Comparison of ENCODE assay signal across 8 cellular contexts in the genomic region with DNA sequence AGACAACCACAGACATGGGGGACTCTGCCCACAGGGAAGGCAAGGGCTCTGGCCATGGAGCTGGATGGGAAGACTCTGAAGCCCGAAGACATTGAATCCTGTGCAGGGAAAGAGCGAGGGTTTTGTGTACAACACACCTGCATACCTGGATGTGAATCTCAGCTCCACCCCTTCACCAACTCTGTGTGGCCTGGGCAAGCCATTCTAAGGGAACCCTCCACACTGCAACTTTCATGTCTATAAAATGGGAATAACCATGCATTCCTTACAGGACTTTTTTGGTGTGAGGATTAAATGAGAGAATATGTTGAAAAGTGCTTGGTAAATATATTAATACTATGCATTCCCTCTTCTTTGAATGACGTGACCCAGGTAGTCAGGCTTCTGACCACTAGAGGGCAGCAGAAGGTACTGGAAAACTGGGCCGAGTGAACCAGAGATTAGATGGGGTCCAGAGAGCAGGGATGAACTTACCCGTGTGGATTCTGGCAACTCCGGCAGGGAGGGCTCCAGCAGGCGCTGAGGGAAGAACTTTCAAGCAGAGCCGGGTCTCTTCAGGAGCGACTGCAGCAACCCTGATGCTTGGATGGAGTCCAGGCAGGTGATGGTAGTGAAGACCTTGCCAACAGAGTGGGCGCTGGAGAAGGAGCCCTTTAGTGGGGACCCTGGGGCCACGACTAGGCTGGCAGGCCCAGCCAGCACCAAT. TPM values are rescaled to one million over a fixed set of nuclear protein-coding genes. Genes with fewer than 3 reads are reported as not detected.
DNase-seq lines count a peak whose midpoint lies in the region; ATAC-seq and TF ChIP-seq lines count a peak whose summit lies in the region.

No MANE protein-coding gene starts in this region.

- no peaks in the 10 kb centered on the region for H3K36me3 ChIP-seq in mucosa of descending colon (ENCODE audit: low read depth)

- peak overlapping the region; percentile 9 for H3K4me3 ChIP-seq in mucosa of descending colon

- no peaks in the 10 kb centered on the region for H3K9me3 ChIP-seq in mucosa of descending colon

- TF ChIP-seq CTCF in GM12873 (IDR thresholded peaks at IDR 0.05; ENCODE audit: insufficient read depth, low read depth, low read length, missing control alignments) (peak; percentile 84), mucosa of descending colon (IDR thresholded peaks at IDR 0.05) (peak; percentile 65)

- H3K4me1 ChIP-seq in mucosa of descending colon (ENCODE audit: low read depth) = no peaks in the 10 kb centered on the region

- intact Hi-C loops in mucosa of descending colon (cut with DNase I, micrococcal nuclease) = loop anchor here (5.0 to 10.0 kb wide), 2 partner anchors 105 to 113 kb away; a partner anchor contains a TSS

- peak; percentile 54 for DNase-seq in HS-27A (ENCODE audit: low read depth)
- DNase-seq in NCI-H82 treated with DMSO at 0.1 percent for 48 hours (lab: John Stamatoyannopoulos, UW; ENCODE audit: unreplicated experiment) = peak; percentile 84
- DNase-seq in activated CD8-positive, alpha-beta memory T cell treated with anti-CD3 and anti-CD28 coated beads for 4 hours (ENCODE audit: low read depth in 2 of 2) = peak; percentile 24 to 29
- peak; percentile 89 for DNase-seq in epidermal melanocyte (ENCODE audit: insufficient read length, low spot score)
- DNase-seq in mucosa of descending colon = peak; percentile 64 to 97 (median 77)
- peak; percentile 44 for DNase-seq in stimulated activated CD8-positive, alpha-beta memory T cell treated with anti-CD3 and anti-CD28 coated beads, Interleukin-4, amount 100 ng/mL, for 24 hours (ENCODE audit: low read depth)

- ATAC-seq in mucosa of descending colon (peak; percentile 58), GM19328 (IDR thresholded peaks at IDR 0.05; ENCODE audit: unreplicated experiment) (no peak)

RNA-seq across cellular contexts. Expression of a gene that starts 0.9 kb away (rescaled TPM):
- 1,000 to 10,000 TPM in 2 of 3 donors, 100 to 1,000 TPM in 1; 623 to 1,741 (median 1,105) TPM for total RNA-seq in mucosa of descending colon

RNA-seq across cellular contexts. Expression of a gene that starts 27.0 kb away (rescaled TPM):
- 100 to 1,000 TPM in 2 of 3 donors, 10 to 100 TPM in 1; 71.5 to 151 (median 132) TPM for total RNA-seq in mucosa of descending colon

RNA-seq across cellular contexts. Expression of a gene that starts 54.2 kb away (rescaled TPM):
- total RNA-seq in mucosa of descending colon = 10 to 100 TPM; 41.1 to 59.5 (median 49.9) TPM

Comparison
In these comparisons a context has a peak if more than half of its experiments do, and no peak if none do; other contexts are left out.
1. DNase-seq: peak in every context shown above with its lines; median percentile 89 in epidermal melanocyte; 84 in NCI-H82 treated with DMSO at 0.1 percent for 48 hours; 77 in mucosa of descending colon; 54 in HS-27A; 44 in stimulated activated CD8-positive, alpha-beta memory T cell treated with anti-CD3 and anti-CD28 coated beads, Interleukin-4, amount 100 ng/mL, for 24 hours; 26 in activated CD8-positive, alpha-beta memory T cell treated with anti-CD3 and anti-CD28 coated beads for 4 hours.